ENCODE assay signal across 1 cellular context in genomic region chr1:202850593-202851362, GRCh38.
TF ChIP-seq lines count a peak whose summit lies in the region.

No MANE protein-coding gene starts in this region.

TF ChIP-seq in GM12878, 131 proteins besides CTCF, POLR2A, EP300 and RAD21:
- TF ChIP-seq CREB1 (IDR thresholded peaks at IDR 0.05; ENCODE audit: low read depth) (no peak), BRCA1 (IDR thresholded peaks at IDR 0.05; ENCODE audit: low read depth, low read length) (no peak), CUX1 (IDR thresholded peaks at IDR 0.05; ENCODE audit: insufficient replicate concordance, low read depth, low read length) (no peak), NFXL1 (IDR thresholded peaks at IDR 0.05; ENCODE audit: borderline replicate concordance) (no peak), SPI1 (IDR thresholded peaks at IDR 0.05; ENCODE audit: borderline replicate concordance, insufficient read depth, low read depth, low read length) (0 out of 2 replicates have a peak, but pooled peaks have one; percentile 16)
- TF ChIP-seq, protein P1, sequence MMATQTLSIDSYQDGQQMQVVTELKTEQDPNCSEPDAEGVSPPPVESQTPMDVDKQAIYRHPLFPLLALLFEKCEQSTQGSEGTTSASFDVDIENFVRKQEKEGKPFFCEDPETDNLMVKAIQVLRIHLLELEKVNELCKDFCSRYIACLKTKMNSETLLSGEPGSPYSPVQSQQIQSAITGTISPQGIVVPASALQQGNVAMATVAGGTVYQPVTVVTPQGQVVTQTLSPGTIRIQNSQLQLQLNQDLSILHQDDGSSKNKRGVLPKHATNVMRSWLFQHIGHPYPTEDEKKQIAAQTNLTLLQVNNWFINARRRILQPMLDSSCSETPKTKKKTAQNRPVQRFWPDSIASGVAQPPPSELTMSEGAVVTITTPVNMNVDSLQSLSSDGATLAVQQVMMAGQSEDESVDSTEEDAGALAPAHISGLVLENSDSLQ (IDR thresholded peaks at IDR 0.05) = no peak
- TF ChIP-seq, protein P2, sequence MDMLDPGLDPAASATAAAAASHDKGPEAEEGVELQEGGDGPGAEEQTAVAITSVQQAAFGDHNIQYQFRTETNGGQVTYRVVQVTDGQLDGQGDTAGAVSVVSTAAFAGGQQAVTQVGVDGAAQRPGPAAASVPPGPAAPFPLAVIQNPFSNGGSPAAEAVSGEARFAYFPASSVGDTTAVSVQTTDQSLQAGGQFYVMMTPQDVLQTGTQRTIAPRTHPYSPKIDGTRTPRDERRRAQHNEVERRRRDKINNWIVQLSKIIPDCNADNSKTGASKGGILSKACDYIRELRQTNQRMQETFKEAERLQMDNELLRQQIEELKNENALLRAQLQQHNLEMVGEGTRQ (IDR thresholded peaks at IDR 0.05; ENCODE audit: borderline replicate concordance, low read depth, low read length) = no peak
